ENCODE assay signal across 19 cellular contexts in the genomic region with DNA sequence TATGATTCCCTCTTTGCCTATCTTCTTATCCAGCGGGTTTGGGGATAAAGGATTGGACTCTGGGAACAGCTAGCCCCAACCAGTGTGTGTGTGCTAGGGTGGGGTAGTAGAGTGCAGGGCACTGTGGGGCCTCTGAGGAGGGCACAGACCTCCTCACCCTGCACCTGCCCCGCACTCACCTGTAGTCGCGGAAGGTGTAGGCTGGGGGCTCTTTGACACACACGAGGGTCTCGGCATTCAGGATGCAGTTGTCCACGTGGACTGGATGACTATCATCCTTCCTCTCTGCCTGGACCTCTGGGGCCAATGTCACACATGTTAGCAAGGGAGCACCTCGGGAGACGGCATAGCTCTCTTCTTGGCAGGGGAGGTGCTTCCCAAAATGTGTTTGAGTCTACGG. TPM values are rescaled to one million over a fixed set of nuclear protein-coding genes. Genes with fewer than 3 reads are reported as not detected.
DNase-seq lines count a peak whose midpoint lies in the region; ATAC-seq, FAIRE-seq and TF ChIP-seq lines count a peak whose summit lies in the region.
"Had no signal": no experiment of that assay in that cellular context is flagged by ENCODE, and none has a peak within 500 bp of the region (broad histone marks: within the 10 kb centered on the region; RNA-seq: fewer than 3 reads in every experiment).

No MANE protein-coding gene starts in this region.

- intact Hi-C loops in left cardiac atrium (cut with DNase I) (loop anchor here (5.0 to 10.0 kb wide), 3 partner anchors 166 to 603 kb away; no protein-coding TSS in a partner anchor), upper lobe of right lung (cut with DNase I) (loop anchor here (10.0 kb wide), 1 partner anchor 153 kb away; no protein-coding TSS in a partner anchor)

- peak; percentile 62 for FAIRE-seq in bronchial epithelial cell (lab: Jason Lieb, UNC)
- FAIRE-seq: H1, K562 had no signal

- peaks cover 24% of the 10 kb centered on the region for H3K9me3 Mint-ChIP-seq in nephron progenitor cell

- H3K27me3 ChIP-seq in cardiac muscle cell: no peaks in the 10 kb centered on the region
- no peaks in the 10 kb centered on the region for H3K27me3 ChIP-seq in bronchial epithelial cell (ENCODE audit: control insufficient read depth, insufficient read depth, low read length)
- no peaks in the 10 kb centered on the region for H3K27me3 ChIP-seq in upper lobe of right lung
- H3K27me3 ChIP-seq in brain microvascular endothelial cell (replicated peaks): no peaks in the 10 kb centered on the region
- H3K27me3 ChIP-seq: BLaER1 treated with 17β-estradiol and CSF1 and Interleukin-3, amounts not matched to agents 10 nM and 100 nM had no signal

- no peak for TF ChIP-seq CTCF in cardiac muscle cell (IDR thresholded peaks at IDR 0.05; ENCODE audit: low read depth, low read length)
- no peak for TF ChIP-seq CTCF in bronchial epithelial cell (IDR thresholded peaks at IDR 0.05; ENCODE audit: insufficient read depth, low read length, severe bottlenecking)
- no peak for TF ChIP-seq CTCF in nephron progenitor cell (IDR thresholded peaks at IDR 0.05)
- TF ChIP-seq CTCF in upper lobe of right lung (IDR thresholded peaks at IDR 0.05): no peak
- no peak for TF ChIP-seq CTCF in brain microvascular endothelial cell (IDR thresholded peaks at IDR 0.05; ENCODE audit: low read depth, low read length, missing control alignments)
- TF ChIP-seq CTCF in foreskin fibroblast (IDR thresholded peaks at IDR 0.05; ENCODE audit: low read depth, low read length): no peak

- DNase-seq in cardiac muscle cell (ENCODE audit: low read depth in 1 of 2, low spot score in 1 of 2) (no peak), left cardiac atrium (no peak), bronchial epithelial cell (ENCODE audit: low read depth) (no peak), nephron progenitor cell (no peak), upper lobe of right lung (no peak), brain microvascular endothelial cell (no peak), SIG-M5 (lab: John Stamatoyannopoulos, UW) (no peak), foreskin fibroblast (no peak)
- DNase-seq: DMS79, NCI-H1105 treated with DMSO at 0.1 percent for 48 hours, NCI-H1694, NCI-H510A, NCI-H748 treated with DMSO at 0.1 percent for 48 hours, OCI-M1, SHP77 treated with DMSO at 0.1 percent for 48 hours had no signal

- H3K36me3 ChIP-seq in cardiac muscle cell: peaks cover 34% of the 10 kb centered on the region
- H3K36me3 ChIP-seq in bronchial epithelial cell (ENCODE audit: control insufficient read depth, insufficient read depth, low read length): peaks cover 9% of the 10 kb centered on the region
- H3K36me3 ChIP-seq in upper lobe of right lung: peaks cover 49% of the 10 kb centered on the region
- H3K36me3 ChIP-seq in brain microvascular endothelial cell (replicated peaks): peaks cover 61% of the 10 kb centered on the region

- H3K27ac Mint-ChIP-seq in nephron progenitor cell: peak overlapping the region; percentile 40

- H3K9me3 ChIP-seq in cardiac muscle cell (ENCODE audit: low read depth) (no peaks in the 10 kb centered on the region), upper lobe of right lung (no peaks in the 10 kb centered on the region)

- no peak overlapping the region for H3K4me3 Mint-ChIP-seq in nephron progenitor cell

- in situ Hi-C loops in brain microvascular endothelial cell (cut with HindIII; ENCODE audit: low pct_ligation_motif_present, low sequenced_read_pairs): no loop called here

- no peak overlapping the region for H3K4me3 ChIP-seq in cardiac muscle cell
- no peak overlapping the region for H3K4me3 ChIP-seq in bronchial epithelial cell (ENCODE audit: low read depth, low read length)
- no peak overlapping the region for H3K4me3 ChIP-seq in upper lobe of right lung
- no peak overlapping the region for H3K4me3 ChIP-seq in brain microvascular endothelial cell (ENCODE audit: low read depth, low read length)
- no peak overlapping the region for H3K4me3 ChIP-seq in foreskin fibroblast (ENCODE audit: low read depth in 1 of 2, low read length in 2 of 2)
- H3K4me3 ChIP-seq: BLaER1 treated with 17β-estradiol and CSF1 and Interleukin-3, amounts not matched to agents 10 nM and 100 nM; K562 had no signal

- H3K4me1 ChIP-seq in cardiac muscle cell (ENCODE audit: low read depth) (peaks cover 6% of the 10 kb centered on the region), upper lobe of right lung (no peaks in the 10 kb centered on the region)

- no peaks in the 10 kb centered on the region for H3K27me3 Mint-ChIP-seq in nephron progenitor cell (ENCODE audit: low read depth, poor library complexity)

- H3K4me1 Mint-ChIP-seq in nephron progenitor cell: peaks cover 3% of the 10 kb centered on the region

- ATAC-seq in left cardiac atrium: no peak
- peak; percentile 3 for ATAC-seq in upper lobe of right lung

- H3K27ac ChIP-seq in cardiac muscle cell (peak overlapping the region; percentile 35), upper lobe of right lung (no peak overlapping the region), brain microvascular endothelial cell (no peak overlapping the region)

- H3K36me3 Mint-ChIP-seq in nephron progenitor cell (ENCODE audit: low read depth): peaks cover 52% of the 10 kb centered on the region

RNA-seq across cellular contexts. Expression of gene CLDN19, which starts 8.0 kb away (rescaled TPM):
- total RNA-seq in cardiac muscle cell (9.2 and 12.9 TPM in 2 replicates), left cardiac atrium (not detected), bronchial epithelial cell (not detected in 2 replicates), upper lobe of right lung (not detected)
- polyA plus RNA-seq in cardiac muscle cell: 4.3 and 5.6 TPM in 2 replicates
- total RNA-seq: A673, K562 had no signal
- polyA plus RNA-seq: K562 had no signal

RNA-seq across cellular contexts. Expression of gene P3H1, which starts 18.8 kb away (rescaled TPM):
- 56.6 and 65.4 TPM in 2 replicates for total RNA-seq in cardiac muscle cell
- polyA plus RNA-seq in cardiac muscle cell: 56.1 TPM in 2 replicates
- total RNA-seq in left cardiac atrium: 10 to 100 TPM; 16.2 to 17.7 TPM
- total RNA-seq in bronchial epithelial cell: 15.8 and 16.5 TPM in 2 replicates
- 22.3 TPM for total RNA-seq in upper lobe of right lung

RNA-seq across cellular contexts. Expression of gene C1orf50, which starts 19.0 kb away (rescaled TPM):
- total RNA-seq in cardiac muscle cell: 4.5 and 7.3 TPM in 2 replicates
- 18.5 and 22.1 TPM in 2 replicates for polyA plus RNA-seq in cardiac muscle cell
- total RNA-seq in left cardiac atrium: 1 to 10 TPM; 5.1 to 7.7 TPM
- 3.8 and 9.0 TPM in 2 replicates for total RNA-seq in bronchial epithelial cell
- 6.1 TPM for total RNA-seq in upper lobe of right lung

RNA-seq across cellular contexts. Expression of gene TMEM269, which starts 36.8 kb away (rescaled TPM):
- total RNA-seq in cardiac muscle cell (0.21 and 0.69 TPM in 2 replicates), left cardiac atrium (under 1 TPM in 1 of 2 donors, not detected in 1; 0.13 TPM), bronchial epithelial cell (under 0.01 TPM in 2 replicates), upper lobe of right lung (not detected)
- polyA plus RNA-seq in cardiac muscle cell: 0.35 and 0.99 TPM in 2 replicates

Comparison
In these comparisons a context has a peak if more than half of its experiments do, and no peak if none do; other contexts are left out.
1. RNA of gene CLDN19, which starts 8.0 kb away (total RNA-seq): 9.2 to 12.9 TPM in cardiac muscle cell; not detected in left cardiac atrium, not detected in bronchial epithelial cell and not detected in upper lobe of right lung (single experiment); every median in the first group is over 10 times any median in the second.